Comparison of ENCODE assay signal across 9 cellular contexts in the genomic region with DNA sequence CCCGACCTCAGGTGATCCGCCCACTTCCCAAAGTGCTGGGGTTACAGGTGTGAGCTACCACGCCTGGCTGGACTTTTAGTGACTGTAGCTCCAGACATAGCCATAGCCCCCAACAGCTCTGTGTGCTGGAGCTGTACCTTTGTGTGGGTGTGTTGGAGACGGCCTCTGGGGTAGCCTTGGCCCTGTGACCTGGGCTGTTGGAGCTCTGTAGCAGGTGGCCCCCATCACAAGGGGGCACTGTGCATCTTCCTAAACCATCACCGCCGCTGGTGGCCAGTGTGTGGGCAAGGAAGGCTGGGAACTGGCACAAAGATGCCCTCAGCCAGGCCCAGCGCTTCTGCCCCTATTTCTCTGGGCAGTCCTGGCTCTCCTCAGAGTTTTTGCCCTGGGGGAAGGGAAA. TPM values are rescaled to one million over a fixed set of nuclear protein-coding genes. Genes with fewer than 3 reads are reported as not detected.
DNase-seq lines count a peak whose midpoint lies in the region; ATAC-seq, FAIRE-seq and TF ChIP-seq lines count a peak whose summit lies in the region.
"Had no signal": no experiment of that assay in that cellular context is flagged by ENCODE, and none has a peak within 500 bp of the region (broad histone marks: within the 10 kb centered on the region; RNA-seq: fewer than 3 reads in every experiment).

No MANE protein-coding gene starts in this region.

- no peak for TF ChIP-seq EP300 in GM12878 (IDR thresholded peaks at IDR 0.05; ENCODE audit: borderline replicate concordance in 1 of 2, control insufficient read depth in 1 of 2, low read depth in 2 of 2, low read length in 2 of 2)
- no peak for TF ChIP-seq EP300 in stomach (IDR thresholded peaks at IDR 0.05)

- no peaks in the 10 kb centered on the region for H3K9me3 Mint-ChIP-seq in CD4-positive, alpha-beta T cell

- no peaks in the 10 kb centered on the region for H3K36me3 Mint-ChIP-seq in CD4-positive, alpha-beta T cell (ENCODE audit: low read depth)

- no peaks in the 10 kb centered on the region for H3K27me3 Mint-ChIP-seq in CD4-positive, alpha-beta T cell

- no peaks in the 10 kb centered on the region for H3K4me1 Mint-ChIP-seq in CD4-positive, alpha-beta T cell (ENCODE audit: low read depth)

- SMC1A ChIA-PET in GM12878 (lab: Charles Lee; ENCODE audit: uncharacterized antibody, unreplicated experiment), result interaction anchor here (0.6 to 7.5 kb wide), 20 partner anchors 8 to 111 kb away, joined by 3 to 114 read pairs (median 4); no protein-coding TSS in a partner anchor

- DNase-seq in CD4-positive, alpha-beta T cell, result peak in 4 of 10 experiments; percentile 5 to 25 (median 8)
- DNase-seq in H54 (ENCODE audit: insufficient read length, low spot score), result peak; percentile 51
- peak; percentile 78 for DNase-seq in OCI-M1 (lab: John Stamatoyannopoulos, UW)
- no peak for DNase-seq in GM12878 (ENCODE audit: low read depth, low spot score)
- no peak for DNase-seq in keratinocyte (ENCODE audit: low read depth, low spot score)
- peak; percentile 71 for DNase-seq in stomach
- no peak for DNase-seq in aorta

- no peak overlapping the region for H3K4me3 Mint-ChIP-seq in CD4-positive, alpha-beta T cell

- H4K20me1 ChIP-seq in GM12878 (ENCODE audit: control insufficient read depth, insufficient read depth) (no peaks in the 10 kb centered on the region), keratinocyte (ENCODE audit: control insufficient read depth, extremely low read depth, insufficient read depth, low read length) (no peaks in the 10 kb centered on the region)

- intact Hi-C loops in CD4-positive, alpha-beta T cell (cut with DNase I, micrococcal nuclease), result loop anchor here in 1 of 2 experiments (1.0 kb wide), 1 partner anchor 94 kb away; no protein-coding TSS in a partner anchor
- intact Hi-C loops in GM12878 (cut with micrococcal nuclease; ENCODE audit: unreplicated experiment), result loop anchor here (1.0 kb wide), 1 partner anchor 94 kb away; no protein-coding TSS in a partner anchor
- intact Hi-C loops in stomach (cut with DNase I; ENCODE audit: low total_unique reads), result no loop called here
- intact Hi-C loops in aorta (cut with DNase I), result no loop called here

- peak; percentile 74 for TF ChIP-seq RAD21 in GM12878 (IDR thresholded peaks at IDR 0.05; ENCODE audit: insufficient read depth, low read depth, low read length)

- POLR2A ChIA-PET in CD4-positive, alpha-beta T cell (lab: Charles Lee), result no interaction called here
- POLR2A ChIA-PET in GM12878 (lab: Charles Lee), result no interaction called here

- no peaks in the 10 kb centered on the region for H3K27me3 ChIP-seq in CD4-positive, alpha-beta T cell (ENCODE audit: control insufficient read depth, insufficient read depth, low read length)
- H3K27me3 ChIP-seq in GM12878 (replicated peaks in 1 of 2; ENCODE audit: control insufficient read depth in 2 of 2, insufficient read depth in 2 of 2, low read length in 1 of 2), result no peaks in the 10 kb centered on the region; a peak in 1 of 4 replicates
- H3K27me3 ChIP-seq in keratinocyte (ENCODE audit: control insufficient read depth, extremely low read depth, insufficient read depth, low read length), result no peaks in the 10 kb centered on the region
- peaks cover 0 to 5% (median 0%) of the 10 kb centered on the region in 3 donors for H3K27me3 ChIP-seq in stomach
- H3K27me3 ChIP-seq in aorta (ENCODE audit: control insufficient read depth in 1 of 2, insufficient read depth in 2 of 2, low read length in 1 of 2), result no peaks in the 10 kb centered on the region

- TF ChIP-seq CTCF in CD4-positive, alpha-beta T cell (IDR thresholded peaks at IDR 0.05), result peak; percentile 18
- peak; percentile 71 to 92 (median 78) for TF ChIP-seq CTCF in GM12878 (IDR thresholded peaks at IDR 0.05 in 2 of 3, conservative IDR thresholded peaks at IDR 0.05 in 1 of 3; ENCODE audit: control insufficient read depth in 2 of 3, extremely low read depth in 1 of 3, insufficient read depth in 1 of 3, low read depth in 3 of 3, low read length in 3 of 3)
- peak; percentile 16 to 72 (median 44) for TF ChIP-seq CTCF in keratinocyte (optimal IDR thresholded peaks at IDR 0.05 in 1 of 3, IDR thresholded peaks at IDR 0.05 in 1 of 3, conservative IDR thresholded peaks at IDR 0.05 in 1 of 3; ENCODE audit: extremely low read depth in 1 of 3, insufficient read depth in 2 of 3, low read length in 3 of 3)
- TF ChIP-seq CTCF in stomach (IDR thresholded peaks at IDR 0.05), result peak in 4 of 7 experiments; percentile 13 to 61 (median 48)

- CTCF ChIA-PET in CD4-positive, alpha-beta T cell (lab: Charles Lee), result interaction anchor here (0.9 kb wide), 1 partner anchor 9 kb away, joined by 3 read pairs; no protein-coding TSS in a partner anchor
- CTCF ChIA-PET in GM12878 (lab: Yijun Ruan, JAX), result interaction anchor here (0.6 to 12.7 kb wide), 35 partner anchors 9 to 293 kb away, joined by 3 to 261 read pairs (median 5); no protein-coding TSS in a partner anchor

- H3K79me2 ChIP-seq in GM12878 (ENCODE audit: control insufficient read depth, insufficient read depth, low read length) (no peaks in the 10 kb centered on the region), keratinocyte (ENCODE audit: control insufficient read depth, insufficient read depth, low read length) (no peaks in the 10 kb centered on the region)

- H3K9me1 ChIP-seq in keratinocyte (ENCODE audit: control insufficient read depth, extremely low read depth, insufficient read depth, low read length), result no peaks in the 10 kb centered on the region

- H2AFZ ChIP-seq in GM12878 (ENCODE audit: control insufficient read depth, low read depth, low read length) (no peak overlapping the region), keratinocyte (ENCODE audit: control insufficient read depth, low read length) (no peak overlapping the region)

- WGBS in GM12878 (ENCODE audit: insufficient coverage, insufficient replicate concordance, low lambda C conversion rate, missing lambda C conversion rate), result 2% methylated on average over 7 of the region's 7 CpGs
- 59 to 73% (median 64%) methylated on average over 7 of the region's 7 CpGs for WGBS in stomach, 5 donors
- WGBS in aorta, 2 donors, result 89 to 90% methylated on average over 7 of the region's 7 CpGs

- FAIRE-seq in H54 (lab: Jason Lieb, UNC), result no peak
- FAIRE-seq in GM12878 (lab: Jason Lieb, UNC), result no peak
- no peak for FAIRE-seq in keratinocyte (lab: Jason Lieb, UNC)

- no peaks in the 10 kb centered on the region for H3K9me3 ChIP-seq in CD4-positive, alpha-beta T cell (ENCODE audit: control insufficient read depth, low read length)
- H3K9me3 ChIP-seq in GM12878 (replicated peaks; ENCODE audit: control insufficient read depth, insufficient read depth, low read length) (no peaks in the 10 kb centered on the region), keratinocyte (ENCODE audit: control insufficient read depth, low read depth, low read length) (no peaks in the 10 kb centered on the region), stomach (no peaks in the 10 kb centered on the region), aorta (ENCODE audit: control insufficient read depth, low read length) (no peaks in the 10 kb centered on the region)

- H3K36me3 ChIP-seq in GM12878 (ENCODE audit: control insufficient read depth in 2 of 2, insufficient read depth in 2 of 2, low read length in 1 of 2) (no peaks in the 10 kb centered on the region), keratinocyte (ENCODE audit: control insufficient read depth in 2 of 2, extremely low read depth in 1 of 2, insufficient read depth in 2 of 2, low read length in 2 of 2) (no peaks in the 10 kb centered on the region), stomach (no peaks in the 10 kb centered on the region), aorta (ENCODE audit: control insufficient read depth in 1 of 2, insufficient read depth in 2 of 2, low read length in 1 of 2) (no peaks in the 10 kb centered on the region)

- RAD21 ChIA-PET in GM12878 (lab: Charles Lee; ENCODE audit: unreplicated experiment), result interaction anchor here (0.5 to 8.2 kb wide), 30 partner anchors 9 to 182 kb away, joined by 3 to 132 read pairs (median 4); a partner anchor contains a TSS

- no peak overlapping the region for H3K27ac ChIP-seq in CD4-positive, alpha-beta T cell (ENCODE audit: low read depth, low read length)
- H3K27ac ChIP-seq in GM12878 (ENCODE audit: control insufficient read depth, insufficient read depth) (no peak overlapping the region), keratinocyte (ENCODE audit: control insufficient read depth, insufficient read depth, low read length) (no peak overlapping the region), stomach (no peak overlapping the region), aorta (ENCODE audit: low read depth in 1 of 2, low read length in 2 of 2) (no peak overlapping the region)

- in situ Hi-C loops in GM12878 (cut with MboI), result no loop called here

- no peak overlapping the region for H3K27ac Mint-ChIP-seq in CD4-positive, alpha-beta T cell

- dilution Hi-C loops in keratinocyte (cut with MboI; ENCODE audit: extremely low pct_ligation_motif_present, low sequenced_read_pairs), result no loop called here

- TF ChIP-seq POLR2A in H54 (IDR thresholded peaks at IDR 0.05; ENCODE audit: low read depth, low read length), result no peak
- TF ChIP-seq POLR2A in GM12878 (IDR thresholded peaks at IDR 0.05; ENCODE audit: low read depth, low read length), result no peak
- TF ChIP-seq POLR2A in stomach (IDR thresholded peaks at IDR 0.05), result no peak

- no peak overlapping the region for H3K4me2 ChIP-seq in GM12878 (ENCODE audit: control insufficient read depth, insufficient read depth)
- H3K4me2 ChIP-seq in keratinocyte (ENCODE audit: control insufficient read depth, extremely low read depth, insufficient read depth, low read depth, low read length), result peak overlapping the region; percentile 39

- H3K9ac ChIP-seq in GM12878 (ENCODE audit: control insufficient read depth, insufficient read depth, low read length) (no peak overlapping the region), keratinocyte (ENCODE audit: control insufficient read depth, extremely low read depth, insufficient read depth, low read length) (no peak overlapping the region)

- BruUV-seq in GM12878 (replicated peaks; lab: Mats Ljungman, UMichigan), result no TSS peak

- H3K4me1 ChIP-seq in GM12878 (ENCODE audit: control insufficient read depth, insufficient read depth, low read length) (peaks cover 4% of the 10 kb centered on the region), keratinocyte (ENCODE audit: control insufficient read depth, extremely low read depth, insufficient read depth, low read length) (peaks cover 7% of the 10 kb centered on the region), stomach (peaks cover 0 to 13% (median 10%) of the 10 kb centered on the region in 4 donors), aorta (ENCODE audit: control insufficient read depth in 1 of 2, insufficient read depth in 2 of 2, low read length in 2 of 2) (no peaks in the 10 kb centered on the region)

- no peak overlapping the region for H3K4me3 ChIP-seq in GM12878
- H3K4me3 ChIP-seq in keratinocyte (ENCODE audit: control insufficient read depth in 2 of 3, extremely low read depth in 1 of 3, insufficient read depth in 2 of 3, low read depth in 1 of 3, low read length in 3 of 3), result no peak overlapping the region
- H3K4me3 ChIP-seq in stomach, result no peak overlapping the region
- no peak overlapping the region for H3K4me3 ChIP-seq in aorta (ENCODE audit: low read length in 2 of 2)

- no peak for ATAC-seq in CD4-positive, alpha-beta T cell (ENCODE audit: poor library complexity)
- ATAC-seq in GM12878 (peak; percentile 99), aorta (ENCODE audit: low FRiP score) (no peak), GM21717 (IDR thresholded peaks at IDR 0.05; ENCODE audit: unreplicated experiment) (no peak)

RNA-seq across cellular contexts. Expression of a gene that starts 38.4 kb away (rescaled TPM):
- 1 to 10 TPM; 1.2 to 2.2 TPM for total RNA-seq in CD4-positive, alpha-beta T cell
- total RNA-seq in GM12878 (2013; cell fraction: nucleolus; rRNA removed), result 3.1 and 4.2 TPM in 2 replicates
- not detected in 2 replicates for total RNA-seq in GM12878 (2014; rRNA removed)
- not detected in 2 replicates for total RNA-seq in GM12878 (2014; rRNA removed; fragmentation: Illumina TruSeq; extraction: Trizol)
- 0.13 TPM in 1 of 2 replicates, not detected in the other for total RNA-seq in GM12878 (2021)
- polyA plus RNA-seq in GM12878 (2011; ENCODE audit: low read depth), result not detected
- polyA plus RNA-seq in GM12878 (2011; rRNA removed), result 0.09 and 0.37 TPM in 2 replicates
- polyA plus RNA-seq in GM12878 (2011; cell fraction: cytosol; rRNA removed), result 0.18 and 0.25 TPM in 2 replicates
- 0.57 and 0.67 TPM in 2 replicates for polyA plus RNA-seq in GM12878 (2011; cell fraction: nucleus; rRNA removed)
- 0.05 and 0.07 TPM in 2 replicates for polyA plus RNA-seq in GM12878 (2012)
- not detected in 2 replicates for polyA plus RNA-seq in GM12878 (2014; fragmentation: Illumina TruSeq; extraction: Trizol)
- not detected for polyA plus RNA-seq in GM12878 (2014; fragmentation: Nextera tagmentation; extraction: Ambion mirVana)
- polyA plus RNA-seq in GM12878 (2014; rRNA removed), result 0.05 TPM in 1 of 2 replicates, not detected in the other
- polyA plus RNA-seq in GM12878 (2016; fragmentation: Nextera tagmentation; extraction: Ambion mirVana), result not detected
- polyA minus RNA-seq in GM12878 (2011; rRNA and poly(A)+ RNA removed), result 0.10 and 0.15 TPM in 2 replicates
- 0.67 TPM in 1 of 2 replicates, not detected in the other for polyA minus RNA-seq in GM12878 (2011; cell fraction: cytosol; rRNA and poly(A)+ RNA removed)
- 0.48 and 1.1 TPM in 2 replicates for polyA minus RNA-seq in GM12878 (2011; cell fraction: nucleus; rRNA and poly(A)+ RNA removed)
- not detected in 3 replicates for polyA plus RNA-seq in keratinocyte
- polyA plus RNA-seq in keratinocyte (2011; ENCODE audit: low read depth), result not detected
- not detected in 2 replicates for polyA plus RNA-seq in keratinocyte (2011; cell fraction: cytosol; rRNA removed)
- polyA plus RNA-seq in keratinocyte (2011; cell fraction: nucleus; rRNA removed), result not detected in 2 replicates
- 0.18 TPM in 1 of 2 replicates, not detected in the other for polyA plus RNA-seq in keratinocyte (2012; ENCODE audit: low replicate concordance)
- not detected in 3 replicates for polyA minus RNA-seq in keratinocyte
- not detected for polyA minus RNA-seq in keratinocyte (2011; cell fraction: cytosol; rRNA and poly(A)+ RNA removed)
- not detected in 2 replicates for polyA minus RNA-seq in keratinocyte (2011; cell fraction: nucleus; rRNA and poly(A)+ RNA removed)
- total RNA-seq in stomach, result 1 to 10 TPM in 1 of 5 donors, under 1 TPM in 1, not detected in 3; under 0.01 to 1.1 TPM
- under 1 TPM in 2 of 3 donors, not detected in 1; 0.37 to 0.83 TPM for polyA plus RNA-seq in stomach
- 1 to 10 TPM; 1.4 to 3.3 TPM for total RNA-seq in aorta
- polyA plus RNA-seq in aorta, result under 1 TPM; 0.13 to 0.38 TPM
- total RNA-seq: glomerular endothelial cell had no signal

Comparison
In these comparisons a context has a peak if more than half of its experiments do, and no peak if none do; other contexts are left out.
1. DNase-seq: peak in H54 (single experiment), OCI-M1 (single experiment) and stomach (single experiment); none in GM12878 (single experiment), keratinocyte (single experiment) and aorta (0 of 2).
2. CTCF ChIP-seq: peak in every context shown above with its lines; median percentile 78 in GM12878; 48 in stomach; 44 in keratinocyte; 18 in CD4-positive, alpha-beta T cell.